31 cellular contexts compared by ENCODE assay signal in genomic region chr3:157752952-157753351, GRCh38.
"Had no signal": no experiment of that assay in that cellular context is flagged by ENCODE, and none has a peak within 500 bp of the region (broad histone marks: within the 10 kb centered on the region; RNA-seq: fewer than 3 reads in every experiment).

No MANE protein-coding gene starts in this region.

- H3K36me3 ChIP-seq: breast epithelium, gastroesophageal sphincter, right atrium auricular region, stomach, thyroid gland, upper lobe of left lung, vagina had no signal

- DNase-seq: activated CD4-positive, alpha-beta T cell treated with anti-CD3 and anti-CD28 coated beads for 36 hours; activated CD4-positive, CD25-positive, alpha-beta regulatory T cell; activated CD8-positive, alpha-beta memory T cell treated with anti-CD3 and anti-CD28 coated beads, Interleukin-2, amount 10 ng/mL, durations not matched to agents 7 days and 5 days; activated CD8-positive, alpha-beta T cell treated with anti-CD3 and anti-CD28 coated beads, Interleukin-2, amount 10 ng/mL, durations not matched to agents 7 days and 5 days; activated naive CD4-positive, alpha-beta T cell; activated T-cell treated with anti-CD3 and anti-CD28 coated beads, Interleukin-2, amount 50 U/mL, for 48 hours; central memory CD4-positive, alpha-beta T cell; dermis blood vessel endothelial cell; effector CD8-positive, alpha-beta T cell; erythroblast; head of caudate nucleus; hippocampal formation; immature natural killer cell; kidney; left colon; naive B cell; nephron progenitor cell; stimulated activated CD4-positive, alpha-beta T cell treated with anti-CD3 and anti-CD28 coated beads, Interleukin-1b, Interleukin-23, amount 100 ng/mL, for 48 hours; stimulated activated CD4-positive, alpha-beta T cell treated with anti-CD3 and anti-CD28 coated beads, Interleukin-4, amount 100 ng/mL, for 4 hours; stimulated activated CD8-positive, alpha-beta memory T cell treated with anti-CD3 and anti-CD28 coated beads, Interleukin-4, amount 100 ng/mL, for 48 hours; stimulated activated naive B cell treated with anti-CD40 and anti-IgM and Interleukin-4, amounts not matched to agents 10 μg/mL and 1 μg/mL and 100 μg/mL, for 72 hours; stomach; thyroid gland; upper lobe of left lung had no signal

- H3K4me3 ChIP-seq: breast epithelium, gastroesophageal sphincter, right atrium auricular region, smooth muscle cell, stomach, thyroid gland, upper lobe of left lung, vagina had no signal

- H3K27me3 ChIP-seq: breast epithelium, gastroesophageal sphincter, right atrium auricular region, stomach, thyroid gland, upper lobe of left lung, vagina had no signal

- FAIRE-seq: colon, kidney had no signal

- ATAC-seq: activated CD4-positive, alpha-beta T cell treated with anti-CD3 and anti-CD28 coated beads for 36 hours; activated CD8-positive, alpha-beta memory T cell treated with anti-CD3 and anti-CD28 coated beads, Interleukin-2, amount 10 ng/mL, durations not matched to agents 7 days and 5 days; activated CD8-positive, alpha-beta T cell treated with anti-CD3 and anti-CD28 coated beads, Interleukin-2, amount 10 ng/mL, durations not matched to agents 7 days and 5 days; activated naive CD4-positive, alpha-beta T cell treated with anti-CD3 and anti-CD28 coated beads, Interleukin-2, amount 50 U/mL, for 72 hours; gastroesophageal sphincter; left colon; stimulated activated naive B cell treated with anti-CD40 and anti-IgM and Interleukin-4, amounts not matched to agents 10 μg/mL and 1 μg/mL and 100 μg/mL, for 72 hours had no signal

- H3K4me2 ChIP-seq: smooth muscle cell had no signal

- H3K4me1 ChIP-seq: breast epithelium, gastroesophageal sphincter, right atrium auricular region, stomach, thyroid gland, upper lobe of left lung, vagina had no signal

- H3K9me3 ChIP-seq: gastroesophageal sphincter, right atrium auricular region, stomach, thyroid gland, upper lobe of left lung, vagina had no signal

- H3K27ac ChIP-seq: breast epithelium, gastroesophageal sphincter, right atrium auricular region, stomach, thyroid gland, upper lobe of left lung, vagina had no signal
